Comparison of ENCODE assay signal across 9 cellular contexts in the genomic region with DNA sequence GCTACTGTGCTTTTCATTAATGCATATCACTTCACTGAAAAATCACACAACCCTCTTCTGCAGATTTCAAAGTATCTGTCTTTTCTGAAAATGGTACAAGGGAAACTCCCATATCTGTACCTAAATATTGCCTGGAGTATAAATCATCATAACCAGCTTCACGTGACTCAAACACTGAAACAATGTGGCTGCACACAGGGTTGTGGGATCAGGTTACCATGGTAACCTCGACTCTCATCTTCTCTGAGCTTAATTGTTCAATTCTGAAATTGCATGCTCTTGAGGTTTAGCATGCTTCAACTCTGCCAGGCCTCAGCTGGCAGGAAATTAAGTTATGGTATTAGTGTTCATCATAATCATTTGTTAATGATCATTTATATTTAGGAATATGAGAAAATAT.
DNase-seq lines count a peak whose midpoint lies in the region; ATAC-seq and TF ChIP-seq lines count a peak whose summit lies in the region.
"Had no signal": no experiment of that assay in that cellular context is flagged by ENCODE, and none has a peak within 500 bp of the region (broad histone marks: within the 10 kb centered on the region; RNA-seq: fewer than 3 reads in every experiment).

No MANE protein-coding gene starts in this region.

- H3K4me1 ChIP-seq in testis: no peaks in the 10 kb centered on the region

- no peak for TF ChIP-seq CTCF in testis (IDR thresholded peaks at IDR 0.05)

- H3K9me3 ChIP-seq in testis: no peaks in the 10 kb centered on the region

- intact Hi-C loops in testis (cut with DNase I; ENCODE audit: low total_unique reads): no loop called here

- no peaks in the 10 kb centered on the region for H3K27me3 ChIP-seq in testis

- no peaks in the 10 kb centered on the region for H3K36me3 ChIP-seq in testis (ENCODE audit: low read depth, missing control alignments)

- WGBS in testis, 2 donors: 34 to 39% methylated on average over 2 of the region's 2 CpGs

- no peak overlapping the region for H3K27ac ChIP-seq in testis
- H3K27ac ChIP-seq: 22Rv1 had no signal

- peak; percentile 53 for DNase-seq in DMS53 (lab: John Stamatoyannopoulos, UW)
- DNase-seq in DMS53 treated with DMSO at 0.1 percent for 48 hours (lab: John Stamatoyannopoulos, UW; ENCODE audit: unreplicated experiment): no peak
- DNase-seq in T-helper 2 cell: peak in 3 of 5 experiments; percentile 4 to 96 (median 28)
- DNase-seq in renal cortical epithelial cell (ENCODE audit: low read depth): peak; percentile 21
- no peak for DNase-seq in epidermal melanocyte (ENCODE audit: insufficient read length, low spot score)
- no peak for DNase-seq in middle frontal gyrus (ENCODE audit: extremely low spot score, low spot score)
- DNase-seq in testis: no peak

- TF ChIP-seq POLR2A in testis (IDR thresholded peaks at IDR 0.05): no peak

- ATAC-seq in HG02981 (IDR thresholded peaks at IDR 0.05; ENCODE audit: unreplicated experiment): peak; percentile 75

- no peak overlapping the region for H3K4me3 ChIP-seq in testis

Comparison
In these comparisons a context has a peak if more than half of its experiments do, and no peak if none do; other contexts are left out.
1. DNase-seq: peak in DMS53 (single experiment), T-helper 2 cell (3 of 5) and renal cortical epithelial cell (single experiment); none in DMS53 treated with DMSO at 0.1 percent for 48 hours (single experiment), epidermal melanocyte (single experiment), middle frontal gyrus (single experiment) and testis (single experiment).